9 cellular contexts compared by ENCODE assay signal in the genomic region with DNA sequence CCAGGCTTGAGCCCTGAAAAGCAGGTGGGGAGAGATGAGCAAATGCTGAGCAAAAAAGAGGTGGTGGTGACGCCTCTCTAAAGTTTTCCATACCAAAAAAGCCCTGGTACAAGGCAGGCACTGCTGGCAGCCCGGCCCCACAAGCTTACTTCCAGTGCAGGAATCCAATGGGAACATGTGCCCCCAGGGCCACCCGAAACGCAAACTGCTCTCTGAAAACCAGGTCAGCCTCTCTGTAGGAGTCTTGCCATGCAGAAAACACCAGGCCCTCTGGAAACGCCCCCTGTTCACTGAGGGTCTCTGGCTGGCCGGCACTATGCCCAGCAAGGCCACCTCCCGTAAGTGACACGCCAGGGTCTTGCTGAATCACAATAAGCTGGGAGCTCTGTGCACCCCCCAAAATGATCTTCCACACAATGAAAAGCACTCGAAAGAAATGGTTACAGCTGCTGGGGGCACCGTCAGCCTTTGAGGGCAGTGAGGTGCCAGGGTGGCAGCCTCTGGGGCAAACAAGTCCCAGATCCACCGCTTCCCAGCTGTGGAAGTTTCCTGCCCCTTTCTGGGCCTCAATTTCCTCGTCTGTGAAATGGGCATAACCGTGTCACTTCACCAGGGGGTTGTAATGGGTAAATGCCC.
DNase-seq lines count a peak whose midpoint lies in the region; ATAC-seq, FAIRE-seq and TF ChIP-seq lines count a peak whose summit lies in the region.
"Had no signal": no experiment of that assay in that cellular context is flagged by ENCODE, and none has a peak within 500 bp of the region (broad histone marks: within the 10 kb centered on the region; RNA-seq: fewer than 3 reads in every experiment).

No MANE protein-coding gene starts in this region.

- no peak overlapping the region for H2AFZ ChIP-seq in astrocyte (ENCODE audit: low read depth, low read length)

- no peak for ATAC-seq in GM21528 (IDR thresholded peaks at IDR 0.05; ENCODE audit: low FRiP score, unreplicated experiment)

- CTCF ChIA-PET in MCF 10A (lab: Yijun Ruan, JAX), result interaction anchor here (0.6 to 1.5 kb wide), 4 partner anchors 18 to 459 kb away, joined by 3 to 7 read pairs (median 4); no protein-coding TSS in a partner anchor

- TF ChIP-seq POLR2A in breast epithelium (IDR thresholded peaks at IDR 0.05) (no peak), uterus (IDR thresholded peaks at IDR 0.05) (no peak)

- H3K4me3 ChIP-seq in breast epithelium (no peak overlapping the region), astrocyte (ENCODE audit: insufficient read depth, low read depth, low read length) (no peak overlapping the region), mucosa of stomach (ENCODE audit: low read length) (no peak overlapping the region), uterus (no peak overlapping the region)

- POLR2A ChIA-PET in MCF 10A (lab: Yijun Ruan, JAX), result interaction anchor here (0.7 to 2.6 kb wide), 8 partner anchors 13 to 347 kb away, joined by 3 to 12 read pairs (median 4); no protein-coding TSS in a partner anchor

- H3K36me3 Mint-ChIP-seq in MCF 10A (ENCODE audit: insufficient read depth, unreplicated experiment) (no peaks in the 10 kb centered on the region), astrocyte (ENCODE audit: low read depth, unreplicated experiment) (no peaks in the 10 kb centered on the region)

- FAIRE-seq in astrocyte (lab: Jason Lieb, UNC) (no peak), GM19239 (lab: Jason Lieb, UNC) (no peak)

- H3K4me1 ChIP-seq in breast epithelium (peaks cover 13 to 19% of the 10 kb centered on the region in 2 donors), astrocyte (ENCODE audit: insufficient read depth, low read length) (peaks cover 59% of the 10 kb centered on the region), mucosa of stomach (ENCODE audit: control insufficient read depth, insufficient read depth, low read length) (peaks cover 95% of the 10 kb centered on the region), uterus (peaks cover 2 to 11% of the 10 kb centered on the region in 2 donors)

- TF ChIP-seq CTCF in breast epithelium (IDR thresholded peaks at IDR 0.05) (no peak), MCF 10A (IDR thresholded peaks at IDR 0.05; ENCODE audit: unreplicated experiment) (no peak), astrocyte (IDR thresholded peaks at IDR 0.05; ENCODE audit: insufficient read depth, low read depth, low read length) (no peak), uterus (IDR thresholded peaks at IDR 0.05) (no peak)

- H3K9me3 Mint-ChIP-seq in MCF 10A (ENCODE audit: unreplicated experiment) (no peaks in the 10 kb centered on the region), astrocyte (ENCODE audit: unreplicated experiment) (no peaks in the 10 kb centered on the region)

- intact Hi-C loops in breast epithelium (cut with DNase I; ENCODE audit: low total_unique reads), result no loop called here
- intact Hi-C loops in MCF 10A (cut with micrococcal nuclease), result no loop called here
- intact Hi-C loops in uterus (cut with DNase I; ENCODE audit: low total_unique reads), result no loop called here

- H3K79me2 ChIP-seq in astrocyte (ENCODE audit: insufficient read depth, low read length), result no peaks in the 10 kb centered on the region

- H3K9ac ChIP-seq in astrocyte (ENCODE audit: low read length) (peak overlapping the region; percentile 25), mucosa of stomach (ENCODE audit: low read length) (peak overlapping the region; percentile 59)

- H3K4me1 Mint-ChIP-seq in MCF 10A (ENCODE audit: insufficient read depth, unreplicated experiment), result peaks cover 31% of the 10 kb centered on the region
- H3K4me1 Mint-ChIP-seq in astrocyte (ENCODE audit: low read depth, unreplicated experiment), result peaks cover 88% of the 10 kb centered on the region

- H3K27me3 ChIP-seq in breast epithelium (no peaks in the 10 kb centered on the region), astrocyte (ENCODE audit: insufficient read depth, low read length) (no peaks in the 10 kb centered on the region), mucosa of stomach (ENCODE audit: control insufficient read depth, insufficient read depth, low read length) (no peaks in the 10 kb centered on the region), uterus (no peaks in the 10 kb centered on the region)
- H3K27me3 ChIP-seq: brain microvascular endothelial cell had no signal

- DNase-seq in breast epithelium (ENCODE audit: low spot score in 2 of 2) (no peak), MCF 10A (ENCODE audit: unreplicated experiment) (no peak), astrocyte (ENCODE audit: low read depth) (no peak), uterus (no peak), GM19239 (ENCODE audit: insufficient read length, low spot score) (no peak), SKM-1 treated with dmso at 0.1 percent for 144 hours (lab: John Stamatoyannopoulos, UW; ENCODE audit: unreplicated experiment) (no peak)
- DNase-seq: brain microvascular endothelial cell had no signal

- no TSS peak for BruUV-seq in MCF 10A (replicated peaks; lab: Mats Ljungman, UMichigan)

- H3K4me2 ChIP-seq in astrocyte (ENCODE audit: low read length), result peak overlapping the region; percentile 60

- no peak overlapping the region for H3K27ac Mint-ChIP-seq in MCF 10A (ENCODE audit: low read depth, unreplicated experiment)
- H3K27ac Mint-ChIP-seq in astrocyte (ENCODE audit: unreplicated experiment), result peak overlapping the region; percentile 69

- H3K9me3 ChIP-seq in breast epithelium (no peaks in the 10 kb centered on the region), astrocyte (ENCODE audit: insufficient read depth, low read depth, low read length) (no peaks in the 10 kb centered on the region), mucosa of stomach (ENCODE audit: control insufficient read depth, low read length) (no peaks in the 10 kb centered on the region), uterus (no peaks in the 10 kb centered on the region)

- H3K27me3 Mint-ChIP-seq in MCF 10A (ENCODE audit: insufficient read depth, unreplicated experiment) (no peaks in the 10 kb centered on the region), astrocyte (ENCODE audit: low read depth, unreplicated experiment) (no peaks in the 10 kb centered on the region)

- H3K27ac ChIP-seq in breast epithelium, result peak overlapping the region; percentile 78 to 87
- peak overlapping the region; percentile 37 for H3K27ac ChIP-seq in astrocyte (ENCODE audit: low read depth, low read length)
- peak overlapping the region; percentile 52 to 68 for H3K27ac ChIP-seq in uterus

- H4K20me1 ChIP-seq in astrocyte (ENCODE audit: insufficient read depth, low read length), result no peaks in the 10 kb centered on the region

- H3K36me3 ChIP-seq in breast epithelium (no peaks in the 10 kb centered on the region), astrocyte (ENCODE audit: insufficient read depth, low read length) (no peaks in the 10 kb centered on the region), mucosa of stomach (ENCODE audit: control insufficient read depth, insufficient read depth, low read length) (no peaks in the 10 kb centered on the region), uterus (no peaks in the 10 kb centered on the region)
- H3K36me3 ChIP-seq: brain microvascular endothelial cell had no signal

- H3K4me3 Mint-ChIP-seq in MCF 10A (ENCODE audit: unreplicated experiment) (no peak overlapping the region), astrocyte (ENCODE audit: unreplicated experiment) (no peak overlapping the region)
